15 cellular contexts compared by ENCODE assay signal in genomic region chr6:103105686-103106085, GRCh38.
DNase-seq lines count a peak whose midpoint lies in the region; ATAC-seq and TF ChIP-seq lines count a peak whose summit lies in the region.
"Had no signal": no experiment of that assay in that cellular context is flagged by ENCODE, and none has a peak within 500 bp of the region (broad histone marks: within the 10 kb centered on the region; RNA-seq: fewer than 3 reads in every experiment).

No MANE protein-coding gene starts in this region.

- no peaks in the 10 kb centered on the region; the same call in 1 of the 2 replicates for H3K27me3 Mint-ChIP-seq in WTC11 (ENCODE audit: low read depth)
- H3K27me3 Mint-ChIP-seq: CD8-positive, alpha-beta memory T cell had no signal

- H3K9me3 ChIP-seq in smooth muscle cell (replicated peaks; ENCODE audit: low read depth) (no peaks in the 10 kb centered on the region), Karpas-422 (ENCODE audit: low read length) (peaks cover 5% of the 10 kb centered on the region; the same call in 1 of the 2 replicates)
- H3K9me3 ChIP-seq: BLaER1, Caco-2 had no signal

- DNase-seq in H7, result peak; percentile 1
- no peak for DNase-seq in WTC11 (ENCODE audit: low spot score)
- peak; percentile 21 for DNase-seq in iPS-NIHi7 (ENCODE audit: extremely low spot score)
- DNase-seq in smooth muscle cell (lab: John Stamatoyannopoulos, UW; ENCODE audit: unreplicated experiment), result no peak
- DNase-seq in activated CD4-positive, CD25-positive, alpha-beta regulatory T cell treated with anti-CD3 and anti-CD28 coated beads, Interleukin-2, amount 50 U/mL, for 72 hours, result no peak
- DNase-seq in Karpas-422, result no peak
- DNase-seq: 8988T; AML-193; Caco-2; CD8-positive, alpha-beta memory T cell; DMS53; GF-D8 had no signal

- no peaks in the 10 kb centered on the region for H3K79me2 ChIP-seq in smooth muscle cell (ENCODE audit: low read depth)
- H3K79me2 ChIP-seq in Karpas-422 (ENCODE audit: low read length), result no peaks in the 10 kb centered on the region

- H3K9me3 Mint-ChIP-seq in WTC11, result peaks cover 15% of the 10 kb centered on the region

- no peaks in the 10 kb centered on the region for H3K9me2 ChIP-seq in Karpas-422 (replicated peaks; ENCODE audit: insufficient read depth, low read length)

- WGBS in smooth muscle cell (ENCODE audit: low lambda C conversion rate), result 69% methylated on average over 2 of the region's 2 CpGs

- peak overlapping the region; percentile 33; the same call in 1 of the 2 replicates for H3K27ac Mint-ChIP-seq in WTC11
- H3K27ac Mint-ChIP-seq: CD8-positive, alpha-beta memory T cell had no signal

- H3K27me3 ChIP-seq in H7 (ENCODE audit: control insufficient read depth, insufficient read depth, low read length) (no peaks in the 10 kb centered on the region), smooth muscle cell (ENCODE audit: low read depth) (no peaks in the 10 kb centered on the region), Karpas-422 (ENCODE audit: low read length) (no peaks in the 10 kb centered on the region)
- H3K27me3 ChIP-seq: BLaER1 had no signal

- no peaks in the 10 kb centered on the region for H3K4me1 ChIP-seq in smooth muscle cell (ENCODE audit: low read depth)
- no peaks in the 10 kb centered on the region for H3K4me1 ChIP-seq in Karpas-422 (ENCODE audit: low read length)
- H3K4me1 ChIP-seq: BLaER1, Caco-2 had no signal

- H3K4me1 Mint-ChIP-seq in WTC11, result peaks cover 11% of the 10 kb centered on the region
- H3K4me1 Mint-ChIP-seq: CD8-positive, alpha-beta memory T cell had no signal

- H2AFZ ChIP-seq in smooth muscle cell (ENCODE audit: low read depth), result peak overlapping the region; percentile 41
- H2AFZ ChIP-seq in Karpas-422 (ENCODE audit: low read length), result no peak overlapping the region

- H3K4me3 Mint-ChIP-seq in WTC11, result no peak overlapping the region
- H3K4me3 Mint-ChIP-seq: CD8-positive, alpha-beta memory T cell had no signal

- no peaks in the 10 kb centered on the region for H4K20me1 ChIP-seq in smooth muscle cell (ENCODE audit: low read depth)
- H4K20me1 ChIP-seq in Karpas-422 (ENCODE audit: insufficient read depth, low read depth, low read length), result no peaks in the 10 kb centered on the region
- H4K20me1 ChIP-seq: BLaER1 had no signal

- no peak overlapping the region for H3K9ac ChIP-seq in smooth muscle cell (ENCODE audit: low read depth)
- H3K9ac ChIP-seq in Karpas-422 (ENCODE audit: low read length), result no peak overlapping the region
- H3K9ac ChIP-seq: BLaER1 had no signal

- H3K4me3 ChIP-seq in H7 (ENCODE audit: insufficient read depth, low read depth, low read length), result no peak overlapping the region
- no peak overlapping the region for H3K4me3 ChIP-seq in smooth muscle cell
- H3K4me3 ChIP-seq in Karpas-422 (ENCODE audit: low read length), result no peak overlapping the region
- H3K4me3 ChIP-seq: BLaER1 had no signal

- H3K36me3 Mint-ChIP-seq in WTC11, result no peaks in the 10 kb centered on the region
- H3K36me3 Mint-ChIP-seq: CD8-positive, alpha-beta memory T cell had no signal

- H3K4me2 ChIP-seq in smooth muscle cell (no peak overlapping the region), Karpas-422 (ENCODE audit: low read depth, low read length, poor library complexity, severe bottlenecking) (no peak overlapping the region)
- H3K4me2 ChIP-seq: BLaER1 had no signal

- H3K36me3 ChIP-seq in H7 (replicated peaks; ENCODE audit: control insufficient read depth, insufficient read depth, low read length) (no peaks in the 10 kb centered on the region), smooth muscle cell (ENCODE audit: low read depth) (no peaks in the 10 kb centered on the region), Karpas-422 (ENCODE audit: insufficient read depth, low read length) (no peaks in the 10 kb centered on the region)
- H3K36me3 ChIP-seq: BLaER1 had no signal

- POLR2A ChIA-PET in WTC11 (lab: Charles Lee), result no interaction called here

- no peaks in the 10 kb centered on the region for H3F3A ChIP-seq in smooth muscle cell (ENCODE audit: low read depth)

- peak; percentile 91 for ATAC-seq in WTC11
- ATAC-seq in HG03565 (IDR thresholded peaks at IDR 0.05; ENCODE audit: unreplicated experiment), result no peak
- ATAC-seq: HepG2 had no signal

- TF ChIP-seq CTCF in WTC11 (IDR thresholded peaks at IDR 0.05) (no peak), smooth muscle cell (IDR thresholded peaks at IDR 0.05; ENCODE audit: borderline replicate concordance, insufficient read depth, poor library complexity, severe bottlenecking) (no peak)

- no peak overlapping the region for H3K27ac ChIP-seq in smooth muscle cell (ENCODE audit: low read depth)
- H3K27ac ChIP-seq in Karpas-422 (ENCODE audit: low read length), result no peak overlapping the region
- H3K27ac ChIP-seq: BLaER1 had no signal

- CTCF ChIA-PET in WTC11 (lab: Charles Lee), result interaction anchor here (1.0 to 1.3 kb wide), 3 partner anchors 17 to 256 kb away, joined by 5 to 6 read pairs (median 5); no protein-coding TSS in a partner anchor

TF ChIP-seq in WTC11, 78 proteins besides CTCF, POLR2A, EP300 and RAD21 (continues in another document):
- TF ChIP-seq E2F1 (CRISPR knock-in tag; IDR thresholded peaks at IDR 0.05) (no peak), SMAD3 (CRISPR knock-in tag; IDR thresholded peaks at IDR 0.05; ENCODE audit: borderline replicate concordance) (no peak), GRHL2 (CRISPR knock-in tag; IDR thresholded peaks at IDR 0.05; ENCODE audit: insufficient replicate concordance, severe bottlenecking) (no peak), ETV6 (CRISPR knock-in tag; IDR thresholded peaks at IDR 0.05) (no peak), AR (CRISPR knock-in tag; IDR thresholded peaks at IDR 0.05) (no peak), MXD4 (CRISPR knock-in tag; IDR thresholded peaks at IDR 0.05; ENCODE audit: borderline replicate concordance) (no peak), HMGXB4 (CRISPR knock-in tag; IDR thresholded peaks at IDR 0.05) (no peak), CREB1 (CRISPR knock-in tag; IDR thresholded peaks at IDR 0.05) (no peak)

Comparison
In these comparisons a context has a peak if more than half of its experiments do, and no peak if none do; other contexts are left out.
1. DNase-seq: peak in H7 (single experiment) and iPS-NIHi7 (single experiment); none in WTC11 (single experiment), smooth muscle cell (single experiment), activated CD4-positive, CD25-positive, alpha-beta regulatory T cell treated with anti-CD3 and anti-CD28 coated beads, Interleukin-2, amount 50 U/mL, for 72 hours (single experiment) and Karpas-422 (single experiment).